ENCODE assay signal across 35 cellular contexts in genomic region chr18:22697561-22697960, GRCh38.
"Had no signal": no experiment of that assay in that cellular context is flagged by ENCODE, and none has a peak within 500 bp of the region (broad histone marks: within the 10 kb centered on the region; RNA-seq: fewer than 3 reads in every experiment).

No MANE protein-coding gene starts in this region.

- H3K4me3 ChIP-seq: MG63 had no signal

- DNase-seq: Karpas-422, Kasumi-1, MG63, MM.1S, MV-4-11, NCI-H1048, NCI-H1092, NCI-H1092 treated with DMSO at 0.1 percent for 48 hours, NCI-H1105, NCI-H1105 treated with DMSO at 0.1 percent for 48 hours, NCI-H1417, NCI-H1417 treated with DMSO at 0.1 percent for 48 hours, NCI-H1436, NCI-H1436 treated with DMSO at 0.1 percent for 48 hours, NCI-H146, NCI-H1694, NCI-H1694 treated with DMSO at 0.1 percent for 48 hours, NCI-H187, NCI-H187 treated with DMSO at 0.1 percent for 48 hours, NCI-H1930, NCI-H2029, NCI-H2029 treated with DMSO at 0.1 percent for 48 hours, NCI-H2081, NCI-H2081 treated with DMSO at 0.1 percent for 48 hours, NCI-H2107, NCI-H2171, NCI-H2171 treated with DMSO at 0.1 percent for 48 hours, NCI-H2227 treated with DMSO at 0.1 percent for 48 hours, NCI-H226, NCI-H345, NCI-H446, NCI-H446 treated with DMSO at 0.1 percent for 48 hours, NCI-H510A, NCI-H510A treated with DMSO at 0.1 percent for 48 hours had no signal

- H3K9ac ChIP-seq: KMS-11 had no signal

- H3K27ac ChIP-seq: KMS-11 had no signal

- H3K9me3 ChIP-seq: MG63 had no signal

- H3K36me3 ChIP-seq: MG63 had no signal

- H3K27me3 ChIP-seq: MG63 had no signal

- H3K4me2 ChIP-seq: KMS-11 had no signal
